Comparison of ENCODE assay signal across 8 cellular contexts in genomic region chr1:39798859-39799769, GRCh38. TPM values are rescaled to one million over a fixed set of nuclear protein-coding genes. Genes with fewer than 3 reads are reported as not detected.
DNase-seq lines count a peak whose midpoint lies in the region; ATAC-seq, FAIRE-seq and TF ChIP-seq lines count a peak whose summit lies in the region.
"Not testable (repeated sequence)": the region's sequence is repeated elsewhere in the genome, so short reads cannot be mapped to it uniquely, and the experiment has no call there.

No MANE protein-coding gene starts in this region.

- not testable (repeated sequence) for H3K4me3 ChIP-seq in bronchial epithelial cell (ENCODE audit: low read depth, low read length)

- H3K27me3 ChIP-seq in bronchial epithelial cell (ENCODE audit: control insufficient read depth, insufficient read depth, low read length): not testable (repeated sequence)

- H3K4me3 Mint-ChIP-seq in CD14-positive monocyte: peak overlapping the region; percentile 74 to 78

- intact Hi-C loops in CD14-positive monocyte (cut with micrococcal nuclease): not testable (repeated sequence)

- not testable (repeated sequence) for H3K36me3 ChIP-seq in bronchial epithelial cell (ENCODE audit: control insufficient read depth, insufficient read depth, low read length)

- peak overlapping the region; percentile 91 to 97 (median 95) for H3K27ac Mint-ChIP-seq in CD14-positive monocyte

- peak; percentile 58 for TF ChIP-seq POLR2A in GM19099 (IDR thresholded peaks at IDR 0.05; ENCODE audit: extremely low read depth, insufficient read length, low read depth)

- ATAC-seq in HG03066 (IDR thresholded peaks at IDR 0.05; ENCODE audit: low read depth, unreplicated experiment): peak; percentile 73

- H3K4me1 Mint-ChIP-seq in CD14-positive monocyte: peaks cover 56% of the 10 kb centered on the region

- DNase-seq in CD14-positive monocyte (ENCODE audit: low spot score): peak; percentile 97
- peak; percentile 68 for DNase-seq in NCI-H226
- DNase-seq in activated CD4-positive, CD25-positive, alpha-beta regulatory T cell treated with anti-CD3 and anti-CD28 coated beads, Interleukin-2, amount 50 U/mL, for 72 hours: peak; percentile 85
- DNase-seq in bronchial epithelial cell (ENCODE audit: low read depth): peak; percentile 65
- DNase-seq in left kidney (ENCODE audit: low read depth, low spot score): peak; percentile 92
- peak; percentile 78 to 81 for DNase-seq in stimulated activated CD4-positive, alpha-beta T cell treated with anti-CD3 and anti-CD28 coated beads, Interleukin-2, amount 100 ng/mL, for 48 hours

- not testable (repeated sequence) for TF ChIP-seq CTCF in CD14-positive monocyte (IDR thresholded peaks at IDR 0.05)
- TF ChIP-seq CTCF in bronchial epithelial cell (IDR thresholded peaks at IDR 0.05; ENCODE audit: insufficient read depth, low read length, severe bottlenecking): peak; percentile 41

- not testable (repeated sequence) for H3K9me3 Mint-ChIP-seq in CD14-positive monocyte

- not testable (repeated sequence) for H3K36me3 Mint-ChIP-seq in CD14-positive monocyte

- peak; percentile 92 for FAIRE-seq in bronchial epithelial cell (lab: Jason Lieb, UNC)

- not testable (repeated sequence) for H3K27me3 Mint-ChIP-seq in CD14-positive monocyte (ENCODE audit: low read depth in 3 of 3)

RNA-seq across cellular contexts. Expression of gene BMP8B, which starts 10.4 kb away (rescaled TPM):
- under 1 TPM; 0.14 to 0.24 TPM for polyA plus RNA-seq in CD14-positive monocyte
- total RNA-seq in bronchial epithelial cell: 0.90 and 1.3 TPM in 2 replicates

RNA-seq across cellular contexts. Expression of gene OXCT2, which starts 28.0 kb away (rescaled TPM):
- polyA plus RNA-seq in CD14-positive monocyte: under 1 TPM; 0.16 to 0.38 TPM
- total RNA-seq in bronchial epithelial cell: 1.0 and 1.1 TPM in 2 replicates
